1 cellular context compared by ENCODE assay signal in genomic region chr16:2209258-2210008, GRCh38.
TF ChIP-seq lines count a peak whose summit lies in the region.

No MANE protein-coding gene starts in this region.

TF ChIP-seq in K562, 482 proteins besides CTCF, POLR2A, EP300 and RAD21 (continued from another document):
- TF ChIP-seq TCF3 (CRISPR knock-in tag; IDR thresholded peaks at IDR 0.05), result peak; percentile 35; the same call in 1 of the 2 replicates
- TF ChIP-seq, protein P1, sequence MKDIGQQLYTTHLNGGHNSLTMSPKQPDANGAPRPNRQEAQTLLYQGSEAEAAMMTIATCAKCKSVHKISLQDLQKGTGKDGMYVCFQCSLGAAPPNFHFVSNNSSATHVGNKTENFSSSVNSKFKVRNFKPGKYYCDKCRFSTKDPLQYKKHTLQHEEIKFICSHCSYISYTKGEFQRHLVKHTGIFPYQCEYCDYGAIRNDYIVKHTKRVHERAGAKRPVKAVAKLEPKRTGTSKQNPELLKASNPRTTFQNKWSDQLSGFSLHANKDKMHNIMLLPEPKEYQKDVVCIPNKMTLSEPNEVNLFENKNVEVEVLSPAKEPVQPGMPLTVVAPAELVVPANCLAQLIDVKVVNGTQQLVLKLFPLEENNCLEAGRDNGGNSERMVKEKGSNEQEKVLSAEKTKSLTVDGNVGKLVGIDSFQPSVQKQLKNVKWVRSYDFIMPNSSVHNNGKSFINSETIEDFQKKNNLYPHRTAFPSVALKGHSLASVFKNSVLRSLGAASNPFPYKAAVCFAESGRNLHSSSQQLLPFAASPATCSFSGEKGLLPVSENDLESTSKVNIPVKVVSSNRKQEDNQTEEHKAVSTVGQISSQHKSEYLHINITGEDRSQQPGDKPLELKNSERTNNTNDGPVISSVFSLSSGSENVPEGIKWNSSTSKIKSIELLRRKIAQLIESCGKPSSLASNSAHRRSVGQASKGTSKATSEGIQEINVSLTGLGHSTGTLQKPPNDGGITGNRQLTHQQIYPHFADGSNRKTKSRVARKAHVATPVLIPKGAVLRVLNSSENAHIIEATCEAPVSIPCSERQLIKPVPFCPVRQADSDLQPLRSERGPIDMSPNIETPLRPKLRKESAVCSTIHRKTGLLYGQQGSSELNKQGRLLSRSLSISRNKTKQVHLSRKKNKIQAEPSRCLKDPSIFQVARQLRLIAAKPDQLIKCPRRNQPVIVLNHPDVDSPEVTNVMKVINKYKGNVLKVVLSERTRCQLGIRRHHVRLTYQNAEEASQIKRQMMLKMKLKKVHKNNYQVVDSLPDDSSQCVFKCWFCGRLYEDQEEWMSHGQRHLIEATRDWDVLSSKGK (CRISPR knock-in tag; IDR thresholded peaks at IDR 0.05), result no peak
- TF ChIP-seq, protein P2, sequence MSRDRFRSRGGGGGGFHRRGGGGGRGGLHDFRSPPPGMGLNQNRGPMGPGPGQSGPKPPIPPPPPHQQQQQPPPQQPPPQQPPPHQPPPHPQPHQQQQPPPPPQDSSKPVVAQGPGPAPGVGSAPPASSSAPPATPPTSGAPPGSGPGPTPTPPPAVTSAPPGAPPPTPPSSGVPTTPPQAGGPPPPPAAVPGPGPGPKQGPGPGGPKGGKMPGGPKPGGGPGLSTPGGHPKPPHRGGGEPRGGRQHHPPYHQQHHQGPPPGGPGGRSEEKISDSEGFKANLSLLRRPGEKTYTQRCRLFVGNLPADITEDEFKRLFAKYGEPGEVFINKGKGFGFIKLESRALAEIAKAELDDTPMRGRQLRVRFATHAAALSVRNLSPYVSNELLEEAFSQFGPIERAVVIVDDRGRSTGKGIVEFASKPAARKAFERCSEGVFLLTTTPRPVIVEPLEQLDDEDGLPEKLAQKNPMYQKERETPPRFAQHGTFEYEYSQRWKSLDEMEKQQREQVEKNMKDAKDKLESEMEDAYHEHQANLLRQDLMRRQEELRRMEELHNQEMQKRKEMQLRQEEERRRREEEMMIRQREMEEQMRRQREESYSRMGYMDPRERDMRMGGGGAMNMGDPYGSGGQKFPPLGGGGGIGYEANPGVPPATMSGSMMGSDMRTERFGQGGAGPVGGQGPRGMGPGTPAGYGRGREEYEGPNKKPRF (IDR thresholded peaks at IDR 0.05; ENCODE audit: low read depth, low read length), result no peak
